ENCODE assay signal across 6 cellular contexts in the genomic region with DNA sequence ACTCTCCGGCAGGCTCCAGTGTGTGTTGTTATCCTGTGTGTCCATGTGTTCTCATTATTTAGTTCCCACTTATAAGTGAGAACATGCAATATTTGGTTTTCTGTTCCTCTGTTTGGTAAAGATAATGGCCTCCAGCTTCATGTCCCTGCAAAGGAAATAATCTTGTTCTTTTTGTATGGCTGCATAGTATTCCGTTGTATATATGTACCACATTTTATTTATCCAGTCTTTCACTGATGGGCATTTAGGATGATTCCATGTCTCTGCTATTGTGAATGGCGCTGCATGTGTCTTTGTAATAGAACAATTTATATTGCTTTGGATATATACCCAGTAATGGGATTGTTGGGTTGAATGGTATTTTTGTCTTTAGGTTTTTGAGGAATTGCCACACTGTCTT.
"Had no signal": no experiment of that assay in that cellular context is flagged by ENCODE, and none has a peak within 500 bp of the region (broad histone marks: within the 10 kb centered on the region; RNA-seq: fewer than 3 reads in every experiment).

No MANE protein-coding gene starts in this region.

- ATAC-seq: HepG2, K562 had no signal

- DNase-seq: IMR-90, KBM-7, KG1 had no signal

- H3K4me3 ChIP-seq: K562 had no signal

- H3K27ac ChIP-seq: HL-60 had no signal
